In the genomic region with DNA sequence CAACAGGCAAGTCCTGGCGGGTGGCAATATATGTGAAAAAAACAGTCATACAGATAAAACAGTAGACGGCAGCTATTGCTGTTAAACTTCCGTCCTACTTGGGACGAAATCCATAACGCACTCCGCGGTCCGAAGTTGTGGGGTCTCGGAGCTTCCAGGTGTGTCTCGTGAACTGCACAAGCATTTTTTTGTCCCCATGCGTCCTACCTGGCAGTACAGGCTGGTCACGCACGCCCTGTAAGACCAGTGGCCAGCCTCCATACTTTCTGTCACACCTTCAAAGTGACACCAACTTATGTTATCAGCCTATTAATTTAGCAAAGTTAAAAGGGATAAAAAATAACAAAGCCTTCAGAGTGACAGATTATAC, we compare ENCODE assay signal across 8 cellular contexts. TPM values are rescaled to one million over a fixed set of nuclear protein-coding genes. Genes with fewer than 3 reads are reported as not detected.
DNase-seq lines count a peak whose midpoint lies in the region; ATAC-seq, FAIRE-seq and TF ChIP-seq lines count a peak whose summit lies in the region.

No MANE protein-coding gene starts in this region.

- H3K36me3 ChIP-seq in CD8-positive, alpha-beta T cell (ENCODE audit: insufficient read depth, low read length), result no peaks in the 10 kb centered on the region
- H3K36me3 ChIP-seq in GM12878 (ENCODE audit: control insufficient read depth in 2 of 2, insufficient read depth in 2 of 2, low read length in 1 of 2) (no peaks in the 10 kb centered on the region), mucosa of rectum (ENCODE audit: control insufficient read depth in 2 of 2, insufficient read depth in 2 of 2, low read length in 2 of 2) (no peaks in the 10 kb centered on the region)

- no peaks in the 10 kb centered on the region for H3K36me3 Mint-ChIP-seq in CD8-positive, alpha-beta T cell

- H3K4me3 ChIP-seq in CD8-positive, alpha-beta T cell (ENCODE audit: low read depth, low read length), result peak overlapping the region; percentile 39
- H3K4me3 ChIP-seq in GM12878 (peak overlapping the region; percentile 62; the same call in 1 of the 2 replicates), mucosa of rectum (ENCODE audit: low read length in 2 of 2) (peak overlapping the region; percentile 21 to 63)

- H3K27ac ChIP-seq in CD8-positive, alpha-beta T cell (ENCODE audit: low read depth, low read length), result no peak overlapping the region
- H3K27ac ChIP-seq in GM12878 (ENCODE audit: control insufficient read depth, insufficient read depth) (no peak overlapping the region), mucosa of rectum (ENCODE audit: low read depth in 2 of 2, low read length in 2 of 2) (peak overlapping the region in 1 of 2 donors; percentile 56)

- H4K20me1 ChIP-seq in GM12878 (ENCODE audit: control insufficient read depth, insufficient read depth), result no peaks in the 10 kb centered on the region

- DNase-seq in CD8-positive, alpha-beta T cell, result no peak
- DNase-seq in GM12878 (ENCODE audit: low read depth, low spot score), result no peak
- DNase-seq in SKM-1 (lab: John Stamatoyannopoulos, UW; ENCODE audit: unreplicated experiment), result no peak
- no peak for DNase-seq in NCI-H2029 (lab: John Stamatoyannopoulos, UW)
- DNase-seq in AG08396 (ENCODE audit: low spot score), result no peak

- peaks cover 28% of the 10 kb centered on the region for H3K27me3 Mint-ChIP-seq in CD8-positive, alpha-beta T cell (ENCODE audit: low read depth)

- in situ Hi-C loops in GM12878 (cut with MboI), result no loop called here

- no peak for TF ChIP-seq POLR2A in GM12878 (IDR thresholded peaks at IDR 0.05; ENCODE audit: low read depth, low read length)

- H3K4me1 ChIP-seq in CD8-positive, alpha-beta T cell (ENCODE audit: insufficient read depth, low read length), result peaks cover 2% of the 10 kb centered on the region
- H3K4me1 ChIP-seq in GM12878 (ENCODE audit: control insufficient read depth, insufficient read depth, low read length) (no peaks in the 10 kb centered on the region; the same call in 1 of the 2 replicates), mucosa of rectum (ENCODE audit: control insufficient read depth in 2 of 2, insufficient read depth in 2 of 2, low read length in 2 of 2) (peaks cover 0 to 4% of the 10 kb centered on the region in 2 donors)

- POLR2A ChIA-PET in CD8-positive, alpha-beta T cell (lab: Charles Lee), result no interaction called here
- POLR2A ChIA-PET in GM12878 (lab: Charles Lee), result interaction anchor here (1.3 kb wide), 1 partner anchor 14 kb away, joined by 3 read pairs; no protein-coding TSS in a partner anchor

- no peak overlapping the region; the same call in 1 of the 2 replicates for H2AFZ ChIP-seq in GM12878 (ENCODE audit: control insufficient read depth, low read depth, low read length)

- 43% methylated on average over 13 of the region's 13 CpGs for WGBS in GM12878 (ENCODE audit: insufficient coverage, insufficient replicate concordance, low lambda C conversion rate, missing lambda C conversion rate)

- SMC1A ChIA-PET in GM12878 (lab: Charles Lee; ENCODE audit: uncharacterized antibody, unreplicated experiment), result interaction anchor here (1.2 to 4.7 kb wide), 9 partner anchors 10 to 102 kb away, joined by 3 to 56 read pairs (median 6); partner anchors contain the start of gene SMAD5

- TF ChIP-seq CTCF in CD8-positive, alpha-beta T cell (IDR thresholded peaks at IDR 0.05), result no peak
- no peak for TF ChIP-seq CTCF in GM12878 (IDR thresholded peaks at IDR 0.05 in 2 of 3, conservative IDR thresholded peaks at IDR 0.05 in 1 of 3; ENCODE audit: control insufficient read depth in 2 of 3, extremely low read depth in 1 of 3, insufficient read depth in 1 of 3, low read depth in 3 of 3, low read length in 3 of 3)

- H3K4me1 Mint-ChIP-seq in CD8-positive, alpha-beta T cell (ENCODE audit: low read depth), result peaks cover 4% of the 10 kb centered on the region

- H3K4me3 Mint-ChIP-seq in CD8-positive, alpha-beta T cell, result peak overlapping the region; percentile 77

- RAD21 ChIA-PET in GM12878 (lab: Charles Lee; ENCODE audit: unreplicated experiment), result interaction anchor here (0.6 to 2.4 kb wide), 5 partner anchors 8 to 87 kb away, joined by 3 to 18 read pairs (median 6); no protein-coding TSS in a partner anchor

- CTCF ChIA-PET in CD8-positive, alpha-beta T cell (lab: Charles Lee), result interaction anchor here (1.5 kb wide), 1 partner anchor 191 kb away, joined by 3 read pairs; no protein-coding TSS in a partner anchor
- CTCF ChIA-PET in GM12878 (lab: Yijun Ruan, JAX), result interaction anchor here (1.1 to 9.1 kb wide), 6 partner anchors 15 to 135 kb away, joined by 3 to 74 read pairs (median 13); no protein-coding TSS in a partner anchor

- H3K9ac ChIP-seq in GM12878 (ENCODE audit: control insufficient read depth, insufficient read depth, low read length) (no peak overlapping the region), mucosa of rectum (ENCODE audit: low read depth in 1 of 2, low read length in 2 of 2) (peak overlapping the region in 1 of 2 donors; percentile 32)

- H3K79me2 ChIP-seq in GM12878 (ENCODE audit: control insufficient read depth, insufficient read depth, low read length), result no peaks in the 10 kb centered on the region

- no peaks in the 10 kb centered on the region for H3K9me3 ChIP-seq in CD8-positive, alpha-beta T cell (ENCODE audit: low read length)
- no peaks in the 10 kb centered on the region for H3K9me3 ChIP-seq in GM12878 (replicated peaks; ENCODE audit: control insufficient read depth, insufficient read depth, low read length)
- H3K9me3 ChIP-seq in mucosa of rectum (ENCODE audit: control insufficient read depth in 2 of 2, low read length in 2 of 2), result no peaks in the 10 kb centered on the region

- no peaks in the 10 kb centered on the region for H3K9me3 Mint-ChIP-seq in CD8-positive, alpha-beta T cell

- ATAC-seq in CD8-positive, alpha-beta T cell, result peak; percentile 8
- ATAC-seq in HG02610 (IDR thresholded peaks at IDR 0.05; ENCODE audit: unreplicated experiment) (peak; percentile 5), GM12878 (no peak; the same call in 2 of the 3 replicates)
- ATAC-seq in activated CD4-positive, CD25-positive, alpha-beta regulatory T cell treated with anti-CD3 and anti-CD28 coated beads, Interleukin-2, amount 50 U/mL, for 24 hours, result no peak

- TF ChIP-seq RAD21 in GM12878 (IDR thresholded peaks at IDR 0.05; ENCODE audit: insufficient read depth, low read depth, low read length), result no peak

- H3K4me2 ChIP-seq in GM12878 (ENCODE audit: control insufficient read depth, insufficient read depth), result peak overlapping the region; percentile 19; the same call in 1 of the 2 replicates

- TF ChIP-seq EP300 in GM12878 (IDR thresholded peaks at IDR 0.05; ENCODE audit: borderline replicate concordance in 1 of 2, control insufficient read depth in 1 of 2, low read depth in 2 of 2, low read length in 2 of 2), result no peak

- no peak overlapping the region for H3K27ac Mint-ChIP-seq in CD8-positive, alpha-beta T cell

- BruUV-seq in GM12878 (replicated peaks; lab: Mats Ljungman, UMichigan), result no TSS peak

- intact Hi-C loops in CD8-positive, alpha-beta T cell (cut with DNase I, micrococcal nuclease), result loop anchor here in 1 of 2 experiments (10.0 kb wide), 1 partner anchor 615 kb away; no protein-coding TSS in a partner anchor
- intact Hi-C loops in GM12878 (cut with micrococcal nuclease; ENCODE audit: unreplicated experiment), result loop anchor here (5.0 kb wide), 3 partner anchors 52 to 132 kb away; partner anchors contain the start of gene SMAD5

- no peaks in the 10 kb centered on the region for H3K27me3 ChIP-seq in CD8-positive, alpha-beta T cell (ENCODE audit: insufficient read depth, low read length)
- H3K27me3 ChIP-seq in GM12878 (replicated peaks in 1 of 2; ENCODE audit: control insufficient read depth in 2 of 2, insufficient read depth in 2 of 2, low read length in 1 of 2) (peaks cover 0 to 2% of the 10 kb centered on the region in 2 experiments; a peak in 2 of 4 replicates), mucosa of rectum (ENCODE audit: control insufficient read depth in 2 of 2, insufficient read depth in 2 of 2, low read length in 2 of 2) (no peaks in the 10 kb centered on the region)

- FAIRE-seq in GM12878 (lab: Jason Lieb, UNC), result peak; percentile 72

RNA-seq across cellular contexts. Expression of gene TGFBI, which starts 51.3 kb away (rescaled TPM):
- total RNA-seq in CD8-positive, alpha-beta T cell, result 1 to 10 TPM; 1.8 TPM
- total RNA-seq in GM12878 (2013; cell fraction: nucleolus; rRNA removed), result 0.84 TPM in 1 of 2 replicates, not detected in the other
- total RNA-seq in GM12878 (2014; rRNA removed), result 0.17 and 0.71 TPM in 2 replicates
- 0.09 and 0.13 TPM in 2 replicates for total RNA-seq in GM12878 (2014; rRNA removed; fragmentation: Illumina TruSeq; extraction: Trizol)
- total RNA-seq in GM12878 (2021), result 0.64 and 1.3 TPM in 2 replicates
- not detected for polyA plus RNA-seq in GM12878 (2011; ENCODE audit: low read depth)
- 0.06 and 0.20 TPM in 2 replicates for polyA plus RNA-seq in GM12878 (2011; rRNA removed)
- 0.13 and 0.22 TPM in 2 replicates for polyA plus RNA-seq in GM12878 (2011; cell fraction: cytosol; rRNA removed)
- polyA plus RNA-seq in GM12878 (2011; cell fraction: nucleus; rRNA removed), result 0.37 and 0.39 TPM in 2 replicates
- polyA plus RNA-seq in GM12878 (2012), result 0.32 and 0.45 TPM in 2 replicates
- polyA plus RNA-seq in GM12878 (2014; fragmentation: Illumina TruSeq; extraction: Trizol), result 0.12 TPM in 1 of 2 replicates, not detected in the other
- under 1 TPM; 0.16 to 0.22 TPM for polyA plus RNA-seq in GM12878 (2014; fragmentation: Nextera tagmentation; extraction: Ambion mirVana)
- polyA plus RNA-seq in GM12878 (2014; rRNA removed), result 0.13 and 0.23 TPM in 2 replicates
- polyA plus RNA-seq in GM12878 (2016; fragmentation: Nextera tagmentation; extraction: Ambion mirVana), result 1 to 10 TPM; 1.7 to 1.8 TPM
- 0.44 and 0.62 TPM in 2 replicates for polyA minus RNA-seq in GM12878 (2011; rRNA and poly(A)+ RNA removed)
- polyA minus RNA-seq in GM12878 (2011; cell fraction: cytosol; rRNA and poly(A)+ RNA removed), result 0.80 and 1.1 TPM in 2 replicates
- 0.24 TPM in 1 of 2 replicates, not detected in the other for polyA minus RNA-seq in GM12878 (2011; cell fraction: nucleus; rRNA and poly(A)+ RNA removed)

RNA-seq across cellular contexts. Expression of gene SMAD5, which starts 52.5 kb away (rescaled TPM):
- total RNA-seq in CD8-positive, alpha-beta T cell, result 10 to 100 TPM; 11.8 to 13.0 TPM
- total RNA-seq in GM12878 (2013; cell fraction: nucleolus; rRNA removed), result 145 and 164 TPM in 2 replicates
- total RNA-seq in GM12878 (2014; rRNA removed) (8.0 and 10.4 TPM in 2 replicates), GM12878 (2014; rRNA removed; fragmentation: Illumina TruSeq; extraction: Trizol) (11.1 and 11.4 TPM in 2 replicates), GM12878 (2021) (14.8 and 15.4 TPM in 2 replicates)
- 5.4 TPM for polyA plus RNA-seq in GM12878 (2011; ENCODE audit: low read depth)
- polyA plus RNA-seq in GM12878 (2011; rRNA removed) (40.6 and 56.1 TPM in 2 replicates), GM12878 (2014; fragmentation: Illumina TruSeq; extraction: Trizol) (9.2 and 11.1 TPM in 2 replicates), GM12878 (2014; fragmentation: Nextera tagmentation; extraction: Ambion mirVana) (1 to 10 TPM; 3.6 to 7.1 TPM), GM12878 (2014; rRNA removed) (12.4 and 12.5 TPM in 2 replicates), GM12878 (2016; fragmentation: Nextera tagmentation; extraction: Ambion mirVana) (10 to 100 TPM; 14.2 to 16.0 TPM)
- 16.7 and 22.3 TPM in 2 replicates for polyA plus RNA-seq in GM12878 (2011; cell fraction: cytosol; rRNA removed)
- polyA plus RNA-seq in GM12878 (2011; cell fraction: nucleus; rRNA removed), result 19.8 and 23.5 TPM in 2 replicates
- polyA plus RNA-seq in GM12878 (2012), result 5.0 and 5.7 TPM in 2 replicates
- polyA minus RNA-seq in GM12878 (2011; rRNA and poly(A)+ RNA removed), result 45.7 and 59.2 TPM in 2 replicates
- 11.4 and 22.4 TPM in 2 replicates for polyA minus RNA-seq in GM12878 (2011; cell fraction: cytosol; rRNA and poly(A)+ RNA removed)
- 21.9 and 33.2 TPM in 2 replicates for polyA minus RNA-seq in GM12878 (2011; cell fraction: nucleus; rRNA and poly(A)+ RNA removed)

Comparison
In these comparisons a context has a peak if more than half of its experiments do, and no peak if none do; other contexts are left out.
1. ATAC-seq: peak in CD8-positive, alpha-beta T cell (single experiment) and HG02610 (single experiment); none in GM12878 (single experiment) and activated CD4-positive, CD25-positive, alpha-beta regulatory T cell treated with anti-CD3 and anti-CD28 coated beads, Interleukin-2, amount 50 U/mL, for 24 hours (0 of 2).
2. Peak in every context shown above with its lines, with median percentiles within 50 percentile points of each other: H3K4me3 ChIP-seq.